Comparison of ENCODE assay signal across 1 cellular context in the genomic region with DNA sequence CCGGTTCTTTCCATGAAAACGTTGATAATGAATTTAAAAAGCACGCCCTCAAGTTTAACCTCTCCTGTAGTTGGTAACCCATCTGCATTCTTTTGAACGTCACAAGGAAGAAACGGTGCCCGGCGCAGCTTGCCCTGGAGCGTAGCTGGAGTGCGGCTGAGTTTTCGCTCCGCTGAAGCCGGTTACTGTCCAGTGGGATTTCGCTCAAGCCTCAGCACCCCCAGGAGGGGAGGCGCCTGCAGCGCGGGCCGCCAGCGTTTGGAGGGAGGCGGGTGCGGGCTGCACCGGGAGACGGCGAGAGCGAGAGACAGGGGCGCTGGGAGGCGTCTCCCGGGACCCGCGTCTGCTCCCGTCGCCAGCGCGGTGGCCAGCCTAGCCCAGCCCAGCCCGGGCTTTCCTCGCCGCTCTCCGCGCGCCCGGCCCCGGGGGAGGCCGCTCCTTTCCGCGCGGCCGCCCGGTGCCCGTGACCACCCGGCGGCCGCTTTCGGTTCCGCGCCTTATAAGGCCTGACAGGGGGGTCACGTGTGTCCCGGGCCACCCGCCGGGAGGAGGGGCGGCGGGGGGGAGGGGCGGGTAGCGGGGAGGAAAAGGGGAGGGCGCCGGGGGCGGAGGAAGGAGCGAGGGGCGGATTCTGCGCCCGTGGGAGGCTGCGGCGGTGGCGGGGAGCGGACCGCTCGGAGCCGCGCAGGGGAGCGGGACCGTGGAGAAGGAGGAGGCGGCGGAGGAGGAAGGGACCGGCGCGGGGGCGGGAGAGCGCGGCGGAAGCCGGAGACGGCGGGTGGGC.
TF ChIP-seq lines count a peak whose summit lies in the region.

No MANE protein-coding gene starts in this region.

TF ChIP-seq in K562, 482 proteins besides CTCF, POLR2A, EP300 and RAD21 (continued from another document and continues in another):
- TF ChIP-seq, protein P1, sequence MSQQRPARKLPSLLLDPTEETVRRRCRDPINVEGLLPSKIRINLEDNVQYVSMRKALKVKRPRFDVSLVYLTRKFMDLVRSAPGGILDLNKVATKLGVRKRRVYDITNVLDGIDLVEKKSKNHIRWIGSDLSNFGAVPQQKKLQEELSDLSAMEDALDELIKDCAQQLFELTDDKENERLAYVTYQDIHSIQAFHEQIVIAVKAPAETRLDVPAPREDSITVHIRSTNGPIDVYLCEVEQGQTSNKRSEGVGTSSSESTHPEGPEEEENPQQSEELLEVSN (IDR thresholded peaks at IDR 0.05; ENCODE audit: borderline replicate concordance in 1 of 2, extremely low read depth in 1 of 2, insufficient read depth in 1 of 2, insufficient read length in 1 of 2, low read depth in 1 of 2, low read length in 1 of 2, poor library complexity in 1 of 2, severe bottlenecking in 1 of 2): peak; percentile 11 to 63
- TF ChIP-seq, protein P2, sequence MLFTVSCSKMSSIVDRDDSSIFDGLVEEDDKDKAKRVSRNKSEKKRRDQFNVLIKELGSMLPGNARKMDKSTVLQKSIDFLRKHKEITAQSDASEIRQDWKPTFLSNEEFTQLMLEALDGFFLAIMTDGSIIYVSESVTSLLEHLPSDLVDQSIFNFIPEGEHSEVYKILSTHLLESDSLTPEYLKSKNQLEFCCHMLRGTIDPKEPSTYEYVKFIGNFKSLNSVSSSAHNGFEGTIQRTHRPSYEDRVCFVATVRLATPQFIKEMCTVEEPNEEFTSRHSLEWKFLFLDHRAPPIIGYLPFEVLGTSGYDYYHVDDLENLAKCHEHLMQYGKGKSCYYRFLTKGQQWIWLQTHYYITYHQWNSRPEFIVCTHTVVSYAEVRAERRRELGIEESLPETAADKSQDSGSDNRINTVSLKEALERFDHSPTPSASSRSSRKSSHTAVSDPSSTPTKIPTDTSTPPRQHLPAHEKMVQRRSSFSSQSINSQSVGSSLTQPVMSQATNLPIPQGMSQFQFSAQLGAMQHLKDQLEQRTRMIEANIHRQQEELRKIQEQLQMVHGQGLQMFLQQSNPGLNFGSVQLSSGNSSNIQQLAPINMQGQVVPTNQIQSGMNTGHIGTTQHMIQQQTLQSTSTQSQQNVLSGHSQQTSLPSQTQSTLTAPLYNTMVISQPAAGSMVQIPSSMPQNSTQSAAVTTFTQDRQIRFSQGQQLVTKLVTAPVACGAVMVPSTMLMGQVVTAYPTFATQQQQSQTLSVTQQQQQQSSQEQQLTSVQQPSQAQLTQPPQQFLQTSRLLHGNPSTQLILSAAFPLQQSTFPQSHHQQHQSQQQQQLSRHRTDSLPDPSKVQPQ (CRISPR knock-in tag; IDR thresholded peaks at IDR 0.05; ENCODE audit: borderline replicate concordance): no peak
- TF ChIP-seq, protein P3, sequence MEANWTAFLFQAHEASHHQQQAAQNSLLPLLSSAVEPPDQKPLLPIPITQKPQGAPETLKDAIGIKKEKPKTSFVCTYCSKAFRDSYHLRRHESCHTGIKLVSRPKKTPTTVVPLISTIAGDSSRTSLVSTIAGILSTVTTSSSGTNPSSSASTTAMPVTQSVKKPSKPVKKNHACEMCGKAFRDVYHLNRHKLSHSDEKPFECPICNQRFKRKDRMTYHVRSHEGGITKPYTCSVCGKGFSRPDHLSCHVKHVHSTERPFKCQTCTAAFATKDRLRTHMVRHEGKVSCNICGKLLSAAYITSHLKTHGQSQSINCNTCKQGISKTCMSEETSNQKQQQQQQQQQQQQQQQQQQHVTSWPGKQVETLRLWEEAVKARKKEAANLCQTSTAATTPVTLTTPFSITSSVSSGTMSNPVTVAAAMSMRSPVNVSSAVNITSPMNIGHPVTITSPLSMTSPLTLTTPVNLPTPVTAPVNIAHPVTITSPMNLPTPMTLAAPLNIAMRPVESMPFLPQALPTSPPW (CRISPR knock-in tag; IDR thresholded peaks at IDR 0.05): peak; percentile 99
- peak; percentile 76 for TF ChIP-seq CTBP1 (IDR thresholded peaks at IDR 0.05; ENCODE audit: borderline replicate concordance)
- TF ChIP-seq RAD51 (IDR thresholded peaks at IDR 0.05; ENCODE audit: borderline replicate concordance, low read depth): no peak
- peak; percentile 86; the same call in 1 of the 2 replicates for TF ChIP-seq PHF8 (IDR thresholded peaks at IDR 0.05; ENCODE audit: borderline replicate concordance, low read length)
- TF ChIP-seq, protein P4, sequence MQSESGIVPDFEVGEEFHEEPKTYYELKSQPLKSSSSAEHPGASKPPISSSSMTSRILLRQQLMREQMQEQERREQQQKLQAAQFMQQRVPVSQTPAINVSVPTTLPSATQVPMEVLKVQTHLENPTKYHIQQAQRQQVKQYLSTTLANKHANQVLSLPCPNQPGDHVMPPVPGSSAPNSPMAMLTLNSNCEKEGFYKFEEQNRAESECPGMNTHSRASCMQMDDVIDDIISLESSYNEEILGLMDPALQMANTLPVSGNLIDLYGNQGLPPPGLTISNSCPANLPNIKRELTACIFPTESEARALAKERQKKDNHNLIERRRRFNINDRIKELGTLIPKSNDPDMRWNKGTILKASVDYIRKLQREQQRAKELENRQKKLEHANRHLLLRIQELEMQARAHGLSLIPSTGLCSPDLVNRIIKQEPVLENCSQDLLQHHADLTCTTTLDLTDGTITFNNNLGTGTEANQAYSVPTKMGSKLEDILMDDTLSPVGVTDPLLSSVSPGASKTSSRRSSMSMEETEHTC (IDR thresholded peaks at IDR 0.05): peak; percentile 42; the same call in 1 of the 2 replicates
- no peak for TF ChIP-seq NR2C2 (CRISPR knock-in tag; IDR thresholded peaks at IDR 0.05)
- TF ChIP-seq NR2C2 (tag; IDR thresholded peaks at IDR 0.05): no peak; the same call in 1 of the 2 replicates
- TF ChIP-seq, protein P5, sequence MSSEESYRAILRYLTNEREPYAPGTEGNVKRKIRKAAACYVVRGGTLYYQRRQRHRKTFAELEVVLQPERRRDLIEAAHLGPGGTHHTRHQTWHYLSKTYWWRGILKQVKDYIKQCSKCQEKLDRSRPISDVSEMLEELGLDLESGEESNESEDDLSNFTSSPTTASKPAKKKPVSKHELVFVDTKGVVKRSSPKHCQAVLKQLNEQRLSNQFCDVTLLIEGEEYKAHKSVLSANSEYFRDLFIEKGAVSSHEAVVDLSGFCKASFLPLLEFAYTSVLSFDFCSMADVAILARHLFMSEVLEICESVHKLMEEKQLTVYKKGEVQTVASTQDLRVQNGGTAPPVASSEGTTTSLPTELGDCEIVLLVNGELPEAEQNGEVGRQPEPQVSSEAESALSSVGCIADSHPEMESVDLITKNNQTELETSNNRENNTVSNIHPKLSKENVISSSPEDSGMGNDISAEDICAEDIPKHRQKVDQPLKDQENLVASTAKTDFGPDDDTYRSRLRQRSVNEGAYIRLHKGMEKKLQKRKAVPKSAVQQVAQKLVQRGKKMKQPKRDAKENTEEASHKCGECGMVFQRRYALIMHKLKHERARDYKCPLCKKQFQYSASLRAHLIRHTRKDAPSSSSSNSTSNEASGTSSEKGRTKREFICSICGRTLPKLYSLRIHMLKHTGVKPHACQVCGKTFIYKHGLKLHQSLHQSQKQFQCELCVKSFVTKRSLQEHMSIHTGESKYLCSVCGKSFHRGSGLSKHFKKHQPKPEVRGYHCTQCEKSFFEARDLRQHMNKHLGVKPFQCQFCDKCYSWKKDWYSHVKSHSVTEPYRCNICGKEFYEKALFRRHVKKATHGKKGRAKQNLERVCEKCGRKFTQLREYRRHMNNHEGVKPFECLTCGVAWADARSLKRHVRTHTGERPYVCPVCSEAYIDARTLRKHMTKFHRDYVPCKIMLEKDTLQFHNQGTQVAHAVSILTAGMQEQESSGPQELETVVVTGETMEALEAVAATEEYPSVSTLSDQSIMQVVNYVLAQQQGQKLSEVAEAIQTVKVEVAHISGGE (CRISPR knock-in tag; IDR thresholded peaks at IDR 0.05): peak in 1 of 3 experiments; percentile 46; a peak in 1 of 6 replicates
- TF ChIP-seq L3MBTL2 (IDR thresholded peaks at IDR 0.05): peak; percentile 61
- TF ChIP-seq, protein P6, sequence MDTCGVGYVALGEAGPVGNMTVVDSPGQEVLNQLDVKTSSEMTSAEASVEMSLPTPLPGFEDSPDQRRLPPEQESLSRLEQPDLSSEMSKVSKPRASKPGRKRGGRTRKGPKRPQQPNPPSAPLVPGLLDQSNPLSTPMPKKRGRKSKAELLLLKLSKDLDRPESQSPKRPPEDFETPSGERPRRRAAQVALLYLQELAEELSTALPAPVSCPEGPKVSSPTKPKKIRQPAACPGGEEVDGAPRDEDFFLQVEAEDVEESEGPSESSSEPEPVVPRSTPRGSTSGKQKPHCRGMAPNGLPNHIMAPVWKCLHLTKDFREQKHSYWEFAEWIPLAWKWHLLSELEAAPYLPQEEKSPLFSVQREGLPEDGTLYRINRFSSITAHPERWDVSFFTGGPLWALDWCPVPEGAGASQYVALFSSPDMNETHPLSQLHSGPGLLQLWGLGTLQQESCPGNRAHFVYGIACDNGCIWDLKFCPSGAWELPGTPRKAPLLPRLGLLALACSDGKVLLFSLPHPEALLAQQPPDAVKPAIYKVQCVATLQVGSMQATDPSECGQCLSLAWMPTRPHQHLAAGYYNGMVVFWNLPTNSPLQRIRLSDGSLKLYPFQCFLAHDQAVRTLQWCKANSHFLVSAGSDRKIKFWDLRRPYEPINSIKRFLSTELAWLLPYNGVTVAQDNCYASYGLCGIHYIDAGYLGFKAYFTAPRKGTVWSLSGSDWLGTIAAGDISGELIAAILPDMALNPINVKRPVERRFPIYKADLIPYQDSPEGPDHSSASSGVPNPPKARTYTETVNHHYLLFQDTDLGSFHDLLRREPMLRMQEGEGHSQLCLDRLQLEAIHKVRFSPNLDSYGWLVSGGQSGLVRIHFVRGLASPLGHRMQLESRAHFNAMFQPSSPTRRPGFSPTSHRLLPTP (IDR thresholded peaks at IDR 0.05; ENCODE audit: borderline replicate concordance, extremely low read depth, insufficient read length): no peak
- peak; percentile 82 to 85; a peak in 2 of 4 replicates for TF ChIP-seq SRF (CRISPR knock-in tag; IDR thresholded peaks at IDR 0.05)
- TF ChIP-seq RUNX1 (IDR thresholded peaks at IDR 0.05; ENCODE audit: low read depth): no peak
- TF ChIP-seq NCOR1 (IDR thresholded peaks at IDR 0.05): no peak
- peak; percentile 62 for TF ChIP-seq GABPA (tag; conservative IDR thresholded peaks at IDR 0.05; ENCODE audit: low read depth)
- peak; percentile 4; the same call in 1 of the 2 replicates for TF ChIP-seq MYC (IDR thresholded peaks at IDR 0.05; ENCODE audit: low read depth, low read length)
- TF ChIP-seq MYC (CRISPR knock-in tag; IDR thresholded peaks at IDR 0.05; ENCODE audit: borderline replicate concordance, low read depth): no peak
- no peak for TF ChIP-seq BRD4 (IDR thresholded peaks at IDR 0.05)
- TF ChIP-seq MEIS2 (IDR thresholded peaks at IDR 0.05; ENCODE audit: partially characterized antibody): no peak
- TF ChIP-seq HMG20A (CRISPR knock-in tag; conservative IDR thresholded peaks at IDR 0.05): no peak
- TF ChIP-seq, protein P7, sequence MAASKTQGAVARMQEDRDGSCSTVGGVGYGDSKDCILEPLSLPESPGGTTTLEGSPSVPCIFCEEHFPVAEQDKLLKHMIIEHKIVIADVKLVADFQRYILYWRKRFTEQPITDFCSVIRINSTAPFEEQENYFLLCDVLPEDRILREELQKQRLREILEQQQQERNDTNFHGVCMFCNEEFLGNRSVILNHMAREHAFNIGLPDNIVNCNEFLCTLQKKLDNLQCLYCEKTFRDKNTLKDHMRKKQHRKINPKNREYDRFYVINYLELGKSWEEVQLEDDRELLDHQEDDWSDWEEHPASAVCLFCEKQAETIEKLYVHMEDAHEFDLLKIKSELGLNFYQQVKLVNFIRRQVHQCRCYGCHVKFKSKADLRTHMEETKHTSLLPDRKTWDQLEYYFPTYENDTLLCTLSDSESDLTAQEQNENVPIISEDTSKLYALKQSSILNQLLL (CRISPR knock-in tag; IDR thresholded peaks at IDR 0.05; ENCODE audit: borderline replicate concordance): no peak
- TF ChIP-seq ZNF668 (CRISPR knock-in tag; IDR thresholded peaks at IDR 0.05): no peak
- no peak for TF ChIP-seq COPS2 (conservative IDR thresholded peaks at IDR 0.05)
- TF ChIP-seq ZNF354B (CRISPR knock-in tag; IDR thresholded peaks at IDR 0.05): no peak
- no peak for TF ChIP-seq ZNF316 (IDR thresholded peaks at IDR 0.05)
- TF ChIP-seq NR2C1 (IDR thresholded peaks at IDR 0.05): no peak
- TF ChIP-seq NR2C1 (tag; IDR thresholded peaks at IDR 0.05): no peak
- TF ChIP-seq E2F3 (CRISPR knock-in tag; IDR thresholded peaks at IDR 0.05): peak; percentile 41; the same call in 1 of the 2 replicates
- TF ChIP-seq, protein P8, sequence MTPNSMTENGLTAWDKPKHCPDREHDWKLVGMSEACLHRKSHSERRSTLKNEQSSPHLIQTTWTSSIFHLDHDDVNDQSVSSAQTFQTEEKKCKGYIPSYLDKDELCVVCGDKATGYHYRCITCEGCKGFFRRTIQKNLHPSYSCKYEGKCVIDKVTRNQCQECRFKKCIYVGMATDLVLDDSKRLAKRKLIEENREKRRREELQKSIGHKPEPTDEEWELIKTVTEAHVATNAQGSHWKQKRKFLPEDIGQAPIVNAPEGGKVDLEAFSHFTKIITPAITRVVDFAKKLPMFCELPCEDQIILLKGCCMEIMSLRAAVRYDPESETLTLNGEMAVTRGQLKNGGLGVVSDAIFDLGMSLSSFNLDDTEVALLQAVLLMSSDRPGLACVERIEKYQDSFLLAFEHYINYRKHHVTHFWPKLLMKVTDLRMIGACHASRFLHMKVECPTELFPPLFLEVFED (CRISPR knock-in tag; conservative IDR thresholded peaks at IDR 0.05): no peak
- no peak for TF ChIP-seq MAFK (IDR thresholded peaks at IDR 0.05; ENCODE audit: low read length)
- no peak for TF ChIP-seq ZNF584 (CRISPR knock-in tag; IDR thresholded peaks at IDR 0.05; ENCODE audit: low read depth)
- TF ChIP-seq, protein P9, sequence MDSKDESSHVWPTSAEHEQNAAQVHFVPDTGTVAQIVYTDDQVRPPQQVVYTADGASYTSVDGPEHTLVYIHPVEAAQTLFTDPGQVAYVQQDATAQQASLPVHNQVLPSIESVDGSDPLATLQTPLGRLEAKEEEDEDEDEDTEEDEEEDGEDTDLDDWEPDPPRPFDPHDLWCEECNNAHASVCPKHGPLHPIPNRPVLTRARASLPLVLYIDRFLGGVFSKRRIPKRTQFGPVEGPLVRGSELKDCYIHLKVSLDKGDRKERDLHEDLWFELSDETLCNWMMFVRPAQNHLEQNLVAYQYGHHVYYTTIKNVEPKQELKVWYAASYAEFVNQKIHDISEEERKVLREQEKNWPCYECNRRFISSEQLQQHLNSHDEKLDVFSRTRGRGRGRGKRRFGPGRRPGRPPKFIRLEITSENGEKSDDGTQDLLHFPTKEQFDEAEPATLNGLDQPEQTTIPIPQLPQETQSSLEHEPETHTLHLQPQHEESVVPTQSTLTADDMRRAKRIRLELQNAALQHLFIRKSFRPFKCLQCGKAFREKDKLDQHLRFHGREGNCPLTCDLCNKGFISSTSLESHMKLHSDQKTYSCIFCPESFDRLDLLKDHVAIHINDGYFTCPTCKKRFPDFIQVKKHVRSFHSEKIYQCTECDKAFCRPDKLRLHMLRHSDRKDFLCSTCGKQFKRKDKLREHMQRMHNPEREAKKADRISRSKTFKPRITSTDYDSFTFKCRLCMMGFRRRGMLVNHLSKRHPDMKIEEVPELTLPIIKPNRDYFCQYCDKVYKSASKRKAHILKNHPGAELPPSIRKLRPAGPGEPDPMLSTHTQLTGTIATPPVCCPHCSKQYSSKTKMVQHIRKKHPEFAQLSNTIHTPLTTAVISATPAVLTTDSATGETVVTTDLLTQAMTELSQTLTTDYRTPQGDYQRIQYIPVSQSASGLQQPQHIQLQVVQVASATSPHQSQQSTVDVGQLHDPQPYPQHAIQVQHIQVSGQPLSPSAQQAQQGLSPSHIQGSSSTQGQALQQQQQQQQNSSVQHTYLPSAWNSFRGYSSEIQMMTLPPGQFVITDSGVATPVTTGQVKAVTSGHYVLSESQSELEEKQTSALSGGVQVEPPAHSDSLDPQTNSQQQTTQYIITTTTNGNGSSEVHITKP (IDR thresholded peaks at IDR 0.05; ENCODE audit: partially characterized antibody): no peak
- TF ChIP-seq SIRT6 (IDR thresholded peaks at IDR 0.05; ENCODE audit: low read depth, low read length): no peak
- no peak for TF ChIP-seq BACH1 (tag; IDR thresholded peaks at IDR 0.05)
